9 cellular contexts compared by ENCODE assay signal in genomic region chr7:49386792-49387191, GRCh38.
"Had no signal": no experiment of that assay in that cellular context is flagged by ENCODE, and none has a peak within 500 bp of the region (broad histone marks: within the 10 kb centered on the region; RNA-seq: fewer than 3 reads in every experiment).

No MANE protein-coding gene starts in this region.

- H3K4me3 ChIP-seq: GM23248 had no signal

- H2AFZ ChIP-seq: GM23248 had no signal

- DNase-seq: GM23248, GOT3, H9, HCEC 1CT, Karpas-422, KBM-7 had no signal

- H3K9ac ChIP-seq: GM23248, KMS-11 had no signal

- H3K27ac ChIP-seq: GM23248, KMS-11 had no signal

- H3K4me2 ChIP-seq: KMS-11 had no signal

- FAIRE-seq: H54, HTR-8/SVneo had no signal
